In the genomic region with DNA sequence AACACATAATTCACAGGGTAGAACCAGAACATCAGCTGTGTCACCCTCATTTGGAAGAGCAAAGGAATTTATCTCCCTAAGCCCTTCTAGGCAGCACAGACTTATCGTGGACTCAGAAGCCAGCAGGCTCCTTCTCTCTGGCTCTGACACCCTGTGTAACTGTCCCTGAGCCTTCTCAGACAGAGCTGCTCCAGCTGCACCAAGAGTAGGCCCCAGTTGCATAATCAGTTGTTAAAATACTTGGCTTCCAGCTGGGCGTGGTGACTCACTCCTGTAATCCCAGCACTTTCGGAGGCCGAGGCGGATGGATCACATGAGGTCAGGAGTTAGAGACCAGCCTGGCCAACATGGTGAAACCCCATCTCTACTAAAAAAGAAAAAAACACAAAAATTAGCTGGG, we compare ENCODE assay signal across 14 cellular contexts. TPM values are rescaled to one million over a fixed set of nuclear protein-coding genes. Genes with fewer than 3 reads are reported as not detected.
DNase-seq lines count a peak whose midpoint lies in the region; ATAC-seq, FAIRE-seq and TF ChIP-seq lines count a peak whose summit lies in the region.
"Had no signal": no experiment of that assay in that cellular context is flagged by ENCODE, and none has a peak within 500 bp of the region (broad histone marks: within the 10 kb centered on the region; RNA-seq: fewer than 3 reads in every experiment).

No MANE protein-coding gene starts in this region.

- H3K4me1 ChIP-seq in mesendoderm (ENCODE audit: control insufficient read depth, low read depth, low read length) (no peaks in the 10 kb centered on the region), kidney (ENCODE audit: control insufficient read depth in 1 of 2, insufficient read depth in 1 of 2, low read depth in 1 of 2, low read length in 2 of 2) (no peaks in the 10 kb centered on the region)
- H3K4me1 ChIP-seq: BLaER1, prostate gland had no signal

- no peak overlapping the region for H3K4ac ChIP-seq in mesendoderm (ENCODE audit: low read depth, low read length)

- peaks cover 10% of the 10 kb centered on the region for H3K36me3 ChIP-seq in MG63
- no peaks in the 10 kb centered on the region for H3K36me3 ChIP-seq in mesendoderm (ENCODE audit: control insufficient read depth, insufficient read depth, low read length)
- peaks cover 22 to 35% of the 10 kb centered on the region in 2 donors for H3K36me3 ChIP-seq in kidney (ENCODE audit: control insufficient read depth in 1 of 2, insufficient read depth in 2 of 2, low read length in 2 of 2)
- H3K36me3 ChIP-seq: prostate gland had no signal

- no peak overlapping the region for H2BK5ac ChIP-seq in mesendoderm (ENCODE audit: low read length)

- H3K4me3 ChIP-seq in MG63 (no peak overlapping the region), mesendoderm (ENCODE audit: low read length) (no peak overlapping the region), kidney (ENCODE audit: low read length in 2 of 2) (no peak overlapping the region)
- H3K4me3 ChIP-seq: BLaER1, prostate gland had no signal

- no peaks in the 10 kb centered on the region for H3K9me3 ChIP-seq in MG63
- no peaks in the 10 kb centered on the region for H3K9me3 ChIP-seq in kidney (ENCODE audit: control insufficient read depth in 1 of 2, low read length in 2 of 2)
- H3K9me3 ChIP-seq: prostate gland had no signal

- WGBS in mesendoderm (ENCODE audit: extremely low coverage, insufficient coverage, low lambda C conversion rate): no CpG with 5 or more reads among the region's 5 CpGs

- peak; percentile 28 for DNase-seq in AG09319 (ENCODE audit: extremely low read depth, low read depth)
- DNase-seq in MG63: peak; percentile 71
- DNase-seq in mesendoderm: peak; percentile 23
- DNase-seq in HuH-7.5 (ENCODE audit: low spot score): no peak
- DNase-seq in kidney: no peak
- no peak for DNase-seq in DMS79 (lab: John Stamatoyannopoulos, UW)
- DNase-seq: glutamatergic neuron, GOT3, SHP77 treated with DMSO at 0.1 percent for 48 hours had no signal

- intact Hi-C loops in kidney (cut with DNase I): no loop called here

- no peaks in the 10 kb centered on the region for H3K27me3 ChIP-seq in MG63
- H3K27me3 ChIP-seq in mesendoderm (ENCODE audit: insufficient read depth, low read length, poor library complexity): no peaks in the 10 kb centered on the region
- H3K27me3 ChIP-seq: BLaER1 had no signal

- H3K27ac ChIP-seq in mesendoderm (ENCODE audit: low read depth, low read length) (no peak overlapping the region), kidney (ENCODE audit: low read depth in 2 of 2, low read length in 2 of 2) (no peak overlapping the region)
- H3K27ac ChIP-seq: BLaER1, prostate gland had no signal

- no peak overlapping the region for H2AK5ac ChIP-seq in mesendoderm (ENCODE audit: low read length)

- no peak overlapping the region for H4K8ac ChIP-seq in mesendoderm (ENCODE audit: low read depth, low read length)

- no peaks in the 10 kb centered on the region for H3K79me1 ChIP-seq in mesendoderm (ENCODE audit: low read length)

- no peaks in the 10 kb centered on the region for H3K79me2 ChIP-seq in mesendoderm (ENCODE audit: control insufficient read depth, insufficient read depth, low read length)

- H3K9ac ChIP-seq in mesendoderm (ENCODE audit: low read length): no peak overlapping the region
- H3K9ac ChIP-seq in kidney (ENCODE audit: low read length in 2 of 2): no peak overlapping the region
- H3K9ac ChIP-seq: BLaER1 had no signal

- H2BK15ac ChIP-seq in mesendoderm (replicated peaks; ENCODE audit: low read depth): no peak overlapping the region

- H2BK120ac ChIP-seq in mesendoderm (ENCODE audit: low read depth, low read length): no peak overlapping the region

- H3K4me2 ChIP-seq in mesendoderm (ENCODE audit: low read length): no peak overlapping the region
- H3K4me2 ChIP-seq: BLaER1 had no signal

- TF ChIP-seq CTCF in AG09319 (IDR thresholded peaks at IDR 0.05; ENCODE audit: low read depth, low read length) (no peak), kidney (IDR thresholded peaks at IDR 0.05; ENCODE audit: borderline replicate concordance, extremely low read depth, insufficient read depth) (no peak)

- H3K56ac ChIP-seq in mesendoderm (ENCODE audit: low read length): no peak overlapping the region

- H4K5ac ChIP-seq in mesendoderm (ENCODE audit: low read length): no peak overlapping the region

- no peak for FAIRE-seq in kidney (lab: Jason Lieb, UNC)
- FAIRE-seq: colon had no signal

- no peak overlapping the region for H3K23ac ChIP-seq in mesendoderm (ENCODE audit: low read length)

- no peak overlapping the region for H3K18ac ChIP-seq in mesendoderm (ENCODE audit: low read length)

- peak; percentile 67 for ATAC-seq in esophagus mucosa
- no peak for ATAC-seq in GM18873 (IDR thresholded peaks at IDR 0.05; ENCODE audit: low FRiP score, unreplicated experiment)

RNA-seq across cellular contexts. Expression of gene ACVR2B, which starts 49.4 kb away (rescaled TPM):
- total RNA-seq in MG63 (2014; rRNA removed; shearing (Covaris generic); ENCODE audit: low replicate concordance): 1.1 and 1.2 TPM in 2 replicates
- total RNA-seq in esophagus mucosa (1.5 TPM), kidney (11.2 TPM)
- polyA plus RNA-seq in mesendoderm (2013, experiment 1 of 2): 23.2 TPM
- 20.9 TPM for polyA plus RNA-seq in mesendoderm (2013, experiment 2 of 2)
- 1.2 TPM for polyA plus RNA-seq in kidney (ENCODE audit: insufficient read depth, low read depth, low replicate concordance)

RNA-seq across cellular contexts. Expression of gene XYLB, which starts 57.7 kb away (rescaled TPM):
- total RNA-seq in MG63 (2014; rRNA removed; shearing (Covaris generic); ENCODE audit: low replicate concordance): 1.0 and 2.8 TPM in 2 replicates
- total RNA-seq in esophagus mucosa (2.4 TPM), kidney (6.0 TPM)
- polyA plus RNA-seq in mesendoderm (2013, experiment 1 of 2): 1.6 TPM
- 2.0 TPM for polyA plus RNA-seq in mesendoderm (2013, experiment 2 of 2)
- 7.9 TPM for polyA plus RNA-seq in kidney (ENCODE audit: insufficient read depth, low read depth, low replicate concordance)

Comparison
In these comparisons a context has a peak if more than half of its experiments do, and no peak if none do; other contexts are left out.
1. DNase-seq: peak in AG09319 (single experiment), MG63 (single experiment) and mesendoderm (single experiment); none in HuH-7.5 (single experiment), kidney (single experiment) and DMS79 (single experiment).